ENCODE assay signal across 1 cellular context in genomic region chr19:37817180-37817911, GRCh38.
A peak's percentile ranks its signal among the peaks of the same experiment; 100 is the strongest.
TF ChIP-seq lines count a peak whose summit lies in the region.

No MANE protein-coding gene starts in this region.

TF ChIP-seq in H1, 55 proteins besides CTCF, POLR2A, EP300 and RAD21 (continued from another document):
- TF ChIP-seq CHD7 (IDR thresholded peaks at IDR 0.05; ENCODE audit: insufficient replicate concordance, low read length): no peak
- no peak for TF ChIP-seq ATF2 (IDR thresholded peaks at IDR 0.05; ENCODE audit: low read length)
- TF ChIP-seq USF2 (IDR thresholded peaks at IDR 0.05; ENCODE audit: low read length): no peak
- TF ChIP-seq SP2 (IDR thresholded peaks at IDR 0.05; ENCODE audit: low read length): no peak
- TF ChIP-seq SP1 (IDR thresholded peaks at IDR 0.05; ENCODE audit: low read depth, low read length): no peak
- no peak for TF ChIP-seq KDM5A (IDR thresholded peaks at IDR 0.05; ENCODE audit: low read length)
- TF ChIP-seq CREB1 (IDR thresholded peaks at IDR 0.05): no peak
- TF ChIP-seq SRF (IDR thresholded peaks at IDR 0.05; ENCODE audit: low read depth, low read length): no peak
- TF ChIP-seq RBBP5 (IDR thresholded peaks at IDR 0.05; ENCODE audit: borderline replicate concordance, low read depth, low read length): no peak; the same call in 1 of the 2 replicates
- no peak for TF ChIP-seq RFX5 (IDR thresholded peaks at IDR 0.05; ENCODE audit: borderline replicate concordance, low read depth, low read length)
- TF ChIP-seq SIRT6 (IDR thresholded peaks at IDR 0.05; ENCODE audit: low read length): no peak
- TF ChIP-seq KDM4A (IDR thresholded peaks at IDR 0.05; ENCODE audit: low read depth, low read length, severe bottlenecking): peak; percentile 95
- TF ChIP-seq CBX8 (IDR thresholded peaks at IDR 0.05; ENCODE audit: borderline replicate concordance, low read depth, low read length): no peak
- no peak for TF ChIP-seq POU5F1 (IDR thresholded peaks at IDR 0.05; ENCODE audit: low read depth, low read length)
- TF ChIP-seq NRF1 (IDR thresholded peaks at IDR 0.05; ENCODE audit: low read depth, low read length): peak; percentile 80
- TF ChIP-seq GABPA (IDR thresholded peaks at IDR 0.05; ENCODE audit: borderline replicate concordance, insufficient read depth, low read length): no peak
- no peak for TF ChIP-seq MAFK (IDR thresholded peaks at IDR 0.05; ENCODE audit: low read depth, low read length)
- no peak for TF ChIP-seq BCL11A (IDR thresholded peaks at IDR 0.05; ENCODE audit: low read depth in 2 of 2, low read length in 2 of 2)
- TF ChIP-seq RNF2 (IDR thresholded peaks at IDR 0.05; ENCODE audit: borderline replicate concordance, low read depth, low read length, missing control alignments, poor library complexity, severe bottlenecking): no peak
- TF ChIP-seq CTBP2 (IDR thresholded peaks at IDR 0.05; ENCODE audit: borderline replicate concordance, insufficient read depth, insufficient read length, low read length): no peak
- TF ChIP-seq TEAD4 (IDR thresholded peaks at IDR 0.05; ENCODE audit: low read depth, low read length): no peak
- TF ChIP-seq CEBPB (IDR thresholded peaks at IDR 0.05; ENCODE audit: low read depth, low read length): no peak; the same call in 1 of the 2 replicates
- TF ChIP-seq HDAC2 (IDR thresholded peaks at IDR 0.05; ENCODE audit: borderline replicate concordance in 1 of 2, low read depth in 2 of 2, low read length in 2 of 2): peak in 1 of 2 experiments; percentile 89; a peak in 1 of 4 replicates
- TF ChIP-seq GTF2F1 (IDR thresholded peaks at IDR 0.05; ENCODE audit: borderline replicate concordance, low read depth, low read length): no peak
- TF ChIP-seq SAP30 (IDR thresholded peaks at IDR 0.05; ENCODE audit: insufficient read depth, insufficient replicate concordance, low read length): no peak
- TF ChIP-seq CHD1 (IDR thresholded peaks at IDR 0.05; ENCODE audit: low read depth, low read length): no peak
- TF ChIP-seq TBP (IDR thresholded peaks at IDR 0.05; ENCODE audit: low read depth, low read length): no peak
- no peak for TF ChIP-seq NANOG (IDR thresholded peaks at IDR 0.05; ENCODE audit: insufficient read depth, low read depth, low read length, poor library complexity, severe bottlenecking)
- no peak for TF ChIP-seq HDAC6 (IDR thresholded peaks at IDR 0.05; ENCODE audit: low read depth, low read length)
- no peak for TF ChIP-seq POLR2AphosphoS5 (IDR thresholded peaks at IDR 0.05; ENCODE audit: low read depth, low read length)
- TF ChIP-seq BRCA1 (IDR thresholded peaks at IDR 0.05; ENCODE audit: low read depth, low read length): no peak
- peak; percentile 51; the same call in 1 of the 2 replicates for TF ChIP-seq PHF8 (conservative IDR thresholded peaks at IDR 0.05; ENCODE audit: low read depth, low read length)
- no peak for TF ChIP-seq CHD2 (IDR thresholded peaks at IDR 0.05; ENCODE audit: low read length)
- TF ChIP-seq CBX5 (IDR thresholded peaks at IDR 0.05; ENCODE audit: low read depth, low read length): no peak
- peak; percentile 44; the same call in 1 of the 2 replicates for TF ChIP-seq BACH1 (IDR thresholded peaks at IDR 0.05; ENCODE audit: low read length)
- TF ChIP-seq SP4 (IDR thresholded peaks at IDR 0.05; ENCODE audit: low read length): no peak
- TF ChIP-seq KDM1A (IDR thresholded peaks at IDR 0.05; ENCODE audit: borderline replicate concordance, low read length): no peak
